ENCODE assay signal across 26 cellular contexts in genomic region chrX:115571712-115572111, GRCh38. TPM values are rescaled to one million over a fixed set of nuclear protein-coding genes. Genes with fewer than 3 reads are reported as not detected.
A peak's percentile ranks its signal among the peaks of the same experiment; 100 is the strongest.
DNase-seq lines count a peak whose midpoint lies in the region; ATAC-seq and TF ChIP-seq lines count a peak whose summit lies in the region.
"Had no signal": no experiment of that assay in that cellular context is flagged by ENCODE, and none has a peak within 500 bp of the region (broad histone marks: within the 10 kb centered on the region; RNA-seq: fewer than 3 reads in every experiment).

No MANE protein-coding gene starts in this region.

- H3K4me1 ChIP-seq in ACC112 (ENCODE audit: control insufficient read depth, insufficient read depth, low read length, unreplicated experiment) (peaks cover 12% of the 10 kb centered on the region), osteoblast (ENCODE audit: insufficient read depth, low read length) (peaks cover 6% of the 10 kb centered on the region)
- H3K4me1 ChIP-seq: BE2C had no signal

- H3K4me3 Mint-ChIP-seq in chondrocyte (ENCODE audit: unreplicated experiment), result no peak overlapping the region
- H3K4me3 Mint-ChIP-seq in effector memory CD8-positive, alpha-beta T cell, result no peak overlapping the region
- H3K4me3 Mint-ChIP-seq: activated CD4-positive, alpha-beta T cell treated with anti-CD3 and anti-CD28 coated beads, Interleukin-2, amount 10 ng/mL, durations not matched to agents 7 days and 5 days; activated T-cell treated with anti-CD3 and anti-CD28 coated beads, Interleukin-2, amount 50 U/mL, for 4 hours; brain had no signal

- H3K9me3 ChIP-seq in osteoblast (ENCODE audit: low read depth, low read length), result no peaks in the 10 kb centered on the region
- H3K9me3 ChIP-seq: A549, BE2C, esophagus muscularis mucosa, HAP-1 had no signal

- no peak overlapping the region for H2AFZ ChIP-seq in ACC112 (ENCODE audit: low read length, unreplicated experiment)
- no peak overlapping the region for H2AFZ ChIP-seq in osteoblast (ENCODE audit: low read length)
- H2AFZ ChIP-seq: hepatocyte had no signal

- no peak overlapping the region for H3K4me2 ChIP-seq in osteoblast (ENCODE audit: insufficient read depth, low read length)
- H3K4me2 ChIP-seq: A549, hepatocyte had no signal

- no peaks in the 10 kb centered on the region for H3K27me3 Mint-ChIP-seq in chondrocyte (ENCODE audit: low read depth)
- H3K27me3 Mint-ChIP-seq in effector memory CD8-positive, alpha-beta T cell, result no peaks in the 10 kb centered on the region
- H3K27me3 Mint-ChIP-seq: activated CD4-positive, alpha-beta T cell treated with anti-CD3 and anti-CD28 coated beads, Interleukin-2, amount 10 ng/mL, durations not matched to agents 7 days and 5 days; brain; progenitor cell of endocrine pancreas had no signal

- H3K27me3 ChIP-seq in ACC112 (ENCODE audit: insufficient read depth, low read length), result no peaks in the 10 kb centered on the region
- H3K27me3 ChIP-seq in osteoblast (ENCODE audit: insufficient read depth, low read length), result no peaks in the 10 kb centered on the region
- H3K27me3 ChIP-seq: BE2C, esophagus muscularis mucosa, hepatocyte had no signal

- H4K20me1 ChIP-seq in osteoblast (ENCODE audit: insufficient read depth, low read length), result peaks cover 2% of the 10 kb centered on the region

- DNase-seq in HT1080 (ENCODE audit: low read depth), result peak; percentile 48
- no peak for DNase-seq in chondrocyte (ENCODE audit: low spot score)
- no peak for DNase-seq in osteoblast (ENCODE audit: insufficient read length, low spot score, missing footprints)
- DNase-seq in sciatic nerve (ENCODE audit: low spot score), result no peak
- no peak for DNase-seq in effector memory CD8-positive, alpha-beta T cell
- DNase-seq: activated CD4-positive, alpha-beta T cell treated with anti-CD3 and anti-CD28 coated beads, Interleukin-2, amount 10 ng/mL, durations not matched to agents 7 days and 5 days; activated naive CD4-positive, alpha-beta T cell; activated T-cell treated with anti-CD3 and anti-CD28 coated beads, Interleukin-2, amount 50 U/mL, for 4 hours; BE2C; DMS153; effector memory CD4-positive, alpha-beta T cell; foreskin melanocyte; Karpas-422; left colon; SHP77; stimulated activated naive CD4-positive, alpha-beta T cell treated with Interleukin-2 at 50 U/mL for 16 hours had no signal

- H3K4me1 Mint-ChIP-seq in chondrocyte (ENCODE audit: low read depth), result peaks cover 68% of the 10 kb centered on the region
- no peaks in the 10 kb centered on the region for H3K4me1 Mint-ChIP-seq in effector memory CD8-positive, alpha-beta T cell (ENCODE audit: low read depth in 2 of 2)
- H3K4me1 Mint-ChIP-seq: activated CD4-positive, alpha-beta T cell treated with anti-CD3 and anti-CD28 coated beads, Interleukin-2, amount 10 ng/mL, durations not matched to agents 7 days and 5 days had no signal

- ATAC-seq in GM21390 (IDR thresholded peaks at IDR 0.05; ENCODE audit: unreplicated experiment), result no peak
- ATAC-seq in GM18873 (IDR thresholded peaks at IDR 0.05; ENCODE audit: low FRiP score, unreplicated experiment), result no peak
- no peak for ATAC-seq in sciatic nerve
- no peak for ATAC-seq in effector memory CD8-positive, alpha-beta T cell (replicated peaks)
- ATAC-seq: A549; activated T-cell treated with anti-CD3 and anti-CD28 coated beads, Interleukin-2, amount 50 U/mL, for 4 hours; left colon had no signal

- H3K79me2 ChIP-seq in ACC112 (ENCODE audit: control insufficient read depth, insufficient read depth, low read length, unreplicated experiment) (peaks cover 77% of the 10 kb centered on the region), osteoblast (ENCODE audit: insufficient read depth, low read length) (peaks cover 84% of the 10 kb centered on the region)

- H3K4me3 ChIP-seq in ACC112 (ENCODE audit: low read depth, low read length) (no peak overlapping the region), osteoblast (ENCODE audit: insufficient read depth, low read length) (no peak overlapping the region)
- H3K4me3 ChIP-seq: A549, esophagus muscularis mucosa, HAP-1, hepatocyte had no signal

- H3K9me3 Mint-ChIP-seq in chondrocyte (ENCODE audit: low read depth), result no peaks in the 10 kb centered on the region
- H3K9me3 Mint-ChIP-seq in effector memory CD8-positive, alpha-beta T cell, result peaks cover 0 to 2% of the 10 kb centered on the region in 2 donors
- H3K9me3 Mint-ChIP-seq: activated CD4-positive, alpha-beta T cell treated with anti-CD3 and anti-CD28 coated beads, Interleukin-2, amount 10 ng/mL, durations not matched to agents 7 days and 5 days; activated T-cell treated with anti-CD3 and anti-CD28 coated beads, Interleukin-2, amount 50 U/mL, for 4 hours; brain had no signal

- H3K27ac Mint-ChIP-seq in chondrocyte (ENCODE audit: unreplicated experiment), result peak overlapping the region; percentile 84
- no peak overlapping the region for H3K27ac Mint-ChIP-seq in effector memory CD8-positive, alpha-beta T cell
- H3K27ac Mint-ChIP-seq: activated CD4-positive, alpha-beta T cell treated with anti-CD3 and anti-CD28 coated beads, Interleukin-2, amount 10 ng/mL, durations not matched to agents 7 days and 5 days; brain; progenitor cell of endocrine pancreas had no signal

- TF ChIP-seq CTCF in chondrocyte (IDR thresholded peaks at IDR 0.05), result no peak
- TF ChIP-seq CTCF in osteoblast (IDR thresholded peaks at IDR 0.05; ENCODE audit: extremely low read depth, low read depth, low read length), result no peak

- intact Hi-C loops in sciatic nerve (cut with DNase I), result no loop called here

- peaks cover 25% of the 10 kb centered on the region for H3K36me3 Mint-ChIP-seq in chondrocyte (ENCODE audit: low read depth)
- H3K36me3 Mint-ChIP-seq in effector memory CD8-positive, alpha-beta T cell (ENCODE audit: insufficient read depth), result no peaks in the 10 kb centered on the region

- H3K36me3 ChIP-seq in ACC112 (ENCODE audit: insufficient read depth, low read length) (0 out of 2 replicates have a peak, but pooled peaks cover 6% of the 10 kb centered on the region), osteoblast (ENCODE audit: insufficient read depth, low read length) (peaks cover 7% of the 10 kb centered on the region)
- H3K36me3 ChIP-seq: BE2C, esophagus muscularis mucosa had no signal

- peak overlapping the region; percentile 51 for H3K27ac ChIP-seq in ACC112 (ENCODE audit: low read depth, low read length)
- H3K27ac ChIP-seq in osteoblast (ENCODE audit: low read depth, low read length), result peak overlapping the region; percentile 31
- H3K27ac ChIP-seq: A549, esophagus muscularis mucosa, hepatocyte had no signal

RNA-seq across cellular contexts. Expression of gene PLS3, which starts 10.7 kb away (rescaled TPM):
- total RNA-seq in HT1080 (2014; rRNA removed; shearing (Covaris generic)), result 110 and 121 TPM in 2 replicates
- polyA plus RNA-seq in HT1080 (2015; cell fraction: cytosol; rRNA removed), result 161 and 188 TPM in 2 replicates
- 265 and 308 TPM in 2 replicates for polyA plus RNA-seq in HT1080 (2015; cell fraction: nucleus; rRNA removed)
- total RNA-seq in chondrocyte (587 to 660 TPM (median 642 TPM) in 3 replicates), osteoblast (324 and 358 TPM in 2 replicates), sciatic nerve (127 TPM)
- total RNA-seq: OCI-LY7 had no signal
